In the genomic region with DNA sequence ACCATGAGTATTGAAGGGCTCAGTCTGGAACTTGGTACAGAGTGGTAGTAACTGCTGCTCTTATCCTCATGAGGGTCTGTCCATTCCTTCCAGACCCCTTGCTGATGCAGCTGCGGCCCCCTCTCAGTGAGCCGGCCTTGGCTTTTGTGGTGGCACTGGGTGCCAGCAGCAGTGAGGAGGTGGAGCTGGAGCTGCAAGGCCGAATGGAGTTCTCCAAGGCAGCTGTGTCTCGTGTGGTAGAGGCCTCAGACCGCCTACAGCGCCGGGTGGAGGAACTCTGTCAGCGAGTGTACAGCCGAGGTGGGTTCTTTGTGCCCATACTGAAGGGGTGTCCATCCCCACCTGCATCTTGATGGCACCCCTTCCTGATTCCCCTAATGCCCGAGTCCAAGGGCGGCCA, we compare ENCODE assay signal across 13 cellular contexts. TPM values are rescaled to one million over a fixed set of nuclear protein-coding genes. Genes with fewer than 3 reads are reported as not detected.
DNase-seq lines count a peak whose midpoint lies in the region; ATAC-seq and TF ChIP-seq lines count a peak whose summit lies in the region.
"Had no signal": no experiment of that assay in that cellular context is flagged by ENCODE, and none has a peak within 500 bp of the region (broad histone marks: within the 10 kb centered on the region; RNA-seq: fewer than 3 reads in every experiment).

No MANE protein-coding gene starts in this region.

- no peak overlapping the region for H3K9ac ChIP-seq in Loucy (ENCODE audit: low read depth, low read length, poor library complexity, severe bottlenecking)

- H3K79me2 ChIP-seq in Loucy (ENCODE audit: insufficient read depth, low read length), result peaks cover 28% of the 10 kb centered on the region

- no peaks in the 10 kb centered on the region for H3K27me3 ChIP-seq in Loucy (ENCODE audit: insufficient read depth, low read length, poor library complexity, severe bottlenecking)
- H3K27me3 ChIP-seq: body of pancreas, dorsolateral prefrontal cortex, SJSA1 had no signal

- TF ChIP-seq CTCF in Loucy (conservative IDR thresholded peaks at IDR 0.05; ENCODE audit: low read length) (no peak), brain (conservative IDR thresholded peaks at IDR 0.05) (no peak), neural crest cell (conservative IDR thresholded peaks at IDR 0.05) (no peak), glutamatergic neuron (IDR thresholded peaks at IDR 0.05; ENCODE audit: partially characterized antibody, unreplicated experiment) (no peak)

- peak overlapping the region; percentile 88 for H3K4me2 ChIP-seq in Loucy (ENCODE audit: low read depth, low read length, poor library complexity, severe bottlenecking)

- H3K4me3 ChIP-seq in Loucy (ENCODE audit: low read length, poor library complexity, severe bottlenecking), result no peak overlapping the region
- H3K4me3 ChIP-seq: body of pancreas, lung, SJSA1 had no signal

- no peak for DNase-seq in activated T-cell treated with anti-CD3 and anti-CD28 coated beads, Interleukin-2, amount 50 U/mL, for 24 hours
- no peak for DNase-seq in activated T-cell treated with anti-CD3 and anti-CD28 coated beads, Interleukin-2, amount 50 U/mL, for 1 hour
- DNase-seq in neural crest cell (ENCODE audit: low read depth, low spot score) (no peak), glutamatergic neuron (no peak)
- DNase-seq: body of pancreas, NCI-H1092 had no signal

- H3F3A ChIP-seq in Loucy (ENCODE audit: low read depth), result no peaks in the 10 kb centered on the region

- no peaks in the 10 kb centered on the region for H3K9me2 ChIP-seq in Loucy (replicated peaks; ENCODE audit: low read depth, low read length)

- peaks cover 22% of the 10 kb centered on the region for H4K20me1 ChIP-seq in Loucy (ENCODE audit: insufficient read depth, low read length, poor library complexity, severe bottlenecking)

- peaks cover 33% of the 10 kb centered on the region for H3K4me1 Mint-ChIP-seq in activated T-cell treated with anti-CD3 and anti-CD28 coated beads, Interleukin-2, amount 50 U/mL, for 24 hours (ENCODE audit: low read depth)
- peaks cover 43% of the 10 kb centered on the region for H3K4me1 Mint-ChIP-seq in brain
- peaks cover 28% of the 10 kb centered on the region for H3K4me1 Mint-ChIP-seq in neural crest cell
- H3K4me1 Mint-ChIP-seq in glutamatergic neuron (ENCODE audit: low read depth, unreplicated experiment), result peaks cover 14% of the 10 kb centered on the region

- no peaks in the 10 kb centered on the region for H3K9me3 Mint-ChIP-seq in activated T-cell treated with anti-CD3 and anti-CD28 coated beads, Interleukin-2, amount 50 U/mL, for 24 hours
- no peaks in the 10 kb centered on the region for H3K9me3 Mint-ChIP-seq in brain
- H3K9me3 Mint-ChIP-seq in neural crest cell, result no peaks in the 10 kb centered on the region
- H3K9me3 Mint-ChIP-seq in glutamatergic neuron (ENCODE audit: unreplicated experiment), result peaks cover 10% of the 10 kb centered on the region

- no peak overlapping the region for H2AFZ ChIP-seq in Loucy (ENCODE audit: low read length)

- H3K27me3 Mint-ChIP-seq in activated T-cell treated with anti-CD3 and anti-CD28 coated beads, Interleukin-2, amount 50 U/mL, for 24 hours, result no peaks in the 10 kb centered on the region
- H3K27me3 Mint-ChIP-seq in brain (peaks cover 3% of the 10 kb centered on the region), neural crest cell (ENCODE audit: low read depth) (no peaks in the 10 kb centered on the region), glutamatergic neuron (ENCODE audit: unreplicated experiment) (peaks cover 9% of the 10 kb centered on the region)

- H3K36me3 Mint-ChIP-seq in activated T-cell treated with anti-CD3 and anti-CD28 coated beads, Interleukin-2, amount 50 U/mL, for 24 hours (ENCODE audit: low read depth), result peaks cover 89% of the 10 kb centered on the region
- H3K36me3 Mint-ChIP-seq in brain, result peaks cover 53% of the 10 kb centered on the region
- H3K36me3 Mint-ChIP-seq in neural crest cell (ENCODE audit: low read depth), result peaks cover 9% of the 10 kb centered on the region
- H3K36me3 Mint-ChIP-seq in glutamatergic neuron (ENCODE audit: unreplicated experiment), result peaks cover 9% of the 10 kb centered on the region

- ATAC-seq in GM19035 (IDR thresholded peaks at IDR 0.05; ENCODE audit: unreplicated experiment) (no peak), HG02973 (IDR thresholded peaks at IDR 0.05; ENCODE audit: unreplicated experiment) (no peak)
- ATAC-seq: body of pancreas had no signal

- H3K9me3 ChIP-seq in Loucy (ENCODE audit: insufficient read depth, low read depth, low read length), result no peaks in the 10 kb centered on the region
- H3K9me3 ChIP-seq: body of pancreas, SJSA1 had no signal

- H3K27ac Mint-ChIP-seq in activated T-cell treated with anti-CD3 and anti-CD28 coated beads, Interleukin-2, amount 50 U/mL, for 24 hours, result peak overlapping the region; percentile 18
- H3K27ac Mint-ChIP-seq in brain (peak overlapping the region in 1 of 5 experiments; percentile 15), neural crest cell (ENCODE audit: unreplicated experiment) (no peak overlapping the region), glutamatergic neuron (ENCODE audit: unreplicated experiment) (no peak overlapping the region)

- H3K4me3 Mint-ChIP-seq in activated T-cell treated with anti-CD3 and anti-CD28 coated beads, Interleukin-2, amount 50 U/mL, for 24 hours, result peak overlapping the region; percentile 94
- H3K4me3 Mint-ChIP-seq in brain, result peak overlapping the region; percentile 89 to 99 (median 96)
- peak overlapping the region; percentile 97 for H3K4me3 Mint-ChIP-seq in neural crest cell
- H3K4me3 Mint-ChIP-seq in glutamatergic neuron (ENCODE audit: unreplicated experiment), result no peak overlapping the region

- H3K36me3 ChIP-seq in Loucy (ENCODE audit: insufficient read depth, low read length), result peaks cover 51% of the 10 kb centered on the region; the same call in 1 of the 2 replicates

- peaks cover 23% of the 10 kb centered on the region for H3K4me1 ChIP-seq in Loucy (ENCODE audit: insufficient read depth, low read length, poor library complexity, severe bottlenecking)

RNA-seq across cellular contexts. Expression of a gene that starts 2.0 kb away (rescaled TPM):
- 225 TPM for polyA plus RNA-seq in brain (ENCODE audit: insufficient read depth, low read depth, low replicate concordance)
- total RNA-seq in neural crest cell, result 154 and 157 TPM in 2 replicates
- 182 TPM for total RNA-seq in glutamatergic neuron (ENCODE audit: unreplicated experiment)

RNA-seq across cellular contexts. Expression of a gene that starts 2.2 kb away (rescaled TPM):
- 13.4 TPM for polyA plus RNA-seq in brain (ENCODE audit: insufficient read depth, low read depth, low replicate concordance)
- total RNA-seq in neural crest cell (14.4 and 18.5 TPM in 2 replicates), glutamatergic neuron (ENCODE audit: unreplicated experiment) (10.9 TPM)

RNA-seq across cellular contexts. Expression of a gene that starts 15.9 kb away (rescaled TPM):
- polyA plus RNA-seq in brain (ENCODE audit: insufficient read depth, low read depth, low replicate concordance), result 39.0 TPM
- total RNA-seq in neural crest cell (39.2 and 40.8 TPM in 2 replicates), glutamatergic neuron (ENCODE audit: unreplicated experiment) (32.6 TPM)

RNA-seq across cellular contexts. Expression of a gene that starts 22.9 kb away (rescaled TPM):
- polyA plus RNA-seq in brain (ENCODE audit: insufficient read depth, low read depth, low replicate concordance), result 22.0 TPM
- 41.0 and 41.4 TPM in 2 replicates for total RNA-seq in neural crest cell
- total RNA-seq in glutamatergic neuron (ENCODE audit: unreplicated experiment), result 42.5 TPM
